10 cellular contexts compared by ENCODE assay signal in the genomic region with DNA sequence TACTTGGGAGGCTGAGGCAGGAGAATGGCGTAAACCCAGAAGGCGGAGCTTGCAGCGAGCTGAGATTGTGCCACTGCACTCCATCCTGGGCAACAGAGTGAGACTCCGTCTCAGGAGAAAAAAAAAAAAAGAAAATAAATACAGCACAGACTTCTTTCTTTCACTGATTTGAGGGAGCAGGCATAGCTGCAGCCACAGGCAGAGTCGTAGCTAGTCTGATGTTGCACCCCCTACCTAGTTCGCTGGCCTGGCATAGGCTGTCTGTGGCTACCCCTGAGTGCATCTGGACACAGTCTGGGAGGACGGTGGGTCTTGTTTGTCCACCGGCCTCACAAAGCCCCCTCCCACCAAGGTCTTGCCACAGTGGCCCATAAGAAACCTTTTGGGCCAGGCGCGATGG. TPM values are rescaled to one million over a fixed set of nuclear protein-coding genes. Genes with fewer than 3 reads are reported as not detected.
"Had no signal": no experiment of that assay in that cellular context is flagged by ENCODE, and none has a peak within 500 bp of the region (broad histone marks: within the 10 kb centered on the region; RNA-seq: fewer than 3 reads in every experiment).

No MANE protein-coding gene starts in this region.

- H3K27ac Mint-ChIP-seq: HFFc6 had no signal

- H3K36me3 ChIP-seq: HAP-1 had no signal

- DNase-seq: GM23248, GOT3, H7, HFFc6, IMR-90 had no signal

- H3K9ac ChIP-seq: GM23248 had no signal

- FAIRE-seq: K562 had no signal

- H3K9me3 ChIP-seq: HAP-1 had no signal

- H3K4me3 Mint-ChIP-seq: HFFc6 had no signal

- H3K4me3 ChIP-seq: GM23248, HAP-1, K562 had no signal

- H3K27ac ChIP-seq: GM23248, HL-60 had no signal

- H2AFZ ChIP-seq: GM23248 had no signal

- ATAC-seq: HCT116, K562 had no signal

RNA-seq across cellular contexts. Expression of gene IL3RA, which starts 21.4 kb away (rescaled TPM):
- total RNA-seq: GM23248, HT1080, IMR-90, K562 had no signal
- polyA plus RNA-seq: IMR-90, K562 had no signal
